Comparison of ENCODE assay signal across 24 cellular contexts in genomic region chr9:33799928-33800689, GRCh38. TPM values are rescaled to one million over a fixed set of nuclear protein-coding genes. Genes with fewer than 3 reads are reported as not detected.
"Had no signal": no experiment of that assay in that cellular context is flagged by ENCODE, and none has a peak within 500 bp of the region (broad histone marks: within the 10 kb centered on the region; RNA-seq: fewer than 3 reads in every experiment).

No MANE protein-coding gene starts in this region.

- H3K27me3 ChIP-seq: cardiac muscle cell, upper lobe of left lung had no signal

- H3K9me3 ChIP-seq: left ventricle myocardium inferior, prostate gland, upper lobe of left lung had no signal

- ATAC-seq: natural killer cell; stimulated activated naive CD8-positive, alpha-beta T cell treated with anti-CD3 and anti-CD28 coated beads, Interleukin-15, Interleukin-2, amounts not matched to agents 100 U/mL and 50 U/mL, for 24 hours; T-cell had no signal

- H3K27ac ChIP-seq: cardiac muscle cell, left ventricle myocardium inferior, prostate gland, spleen, upper lobe of left lung, WERI-Rb-1 had no signal

- H3K4me3 ChIP-seq: cardiac muscle cell, left ventricle myocardium inferior, prostate gland, spleen, upper lobe of left lung had no signal

- DNase-seq: activated CD4-positive, alpha-beta T cell treated with anti-CD3 and anti-CD28 coated beads for 1 hour; activated CD8-positive, alpha-beta memory T cell treated with anti-CD3 and anti-CD28 coated beads for 24 hours; activated CD8-positive, alpha-beta memory T cell treated with anti-CD3 and anti-CD28 coated beads, Interleukin-2, amount 50 U/mL, for 4 hours; activated naive CD4-positive, alpha-beta T cell treated with Interleukin-2 at 50 U/mL for 16 hours; activated naive CD8-positive, alpha-beta T cell treated with anti-CD3 and anti-CD28 coated beads, Interleukin-2, amount 10 ng/mL, durations not matched to agents 7 days and 5 days; activated T-cell treated with anti-CD3 and anti-CD28 coated beads, Interleukin-2, amount 50 U/mL, for 24 hours; amniotic stem cell; erythroblast; hippocampal formation; kidney glomerular epithelial cell; left ventricle myocardium inferior; natural killer cell; spleen; stimulated activated CD4-positive, alpha-beta T cell treated with anti-CD3 and anti-CD28 coated beads, Interleukin-4, amount 100 ng/mL, for 24 hours; stimulated activated naive CD8-positive, alpha-beta T cell treated with anti-CD3 and anti-CD28 coated beads, Interleukin-15, Interleukin-2, amounts not matched to agents 100 U/mL and 50 U/mL, for 24 hours; T-cell; WERI-Rb-1 had no signal

- H3K36me3 ChIP-seq: cardiac muscle cell, left ventricle myocardium inferior, prostate gland, spleen, upper lobe of left lung, WERI-Rb-1 had no signal

- H3K4me1 ChIP-seq: left ventricle myocardium inferior, prostate gland, spleen, upper lobe of left lung had no signal

RNA-seq across cellular contexts. Expression of gene PRSS3, which starts 4.7 kb away (rescaled TPM):
- total RNA-seq: activated naive CD8-positive, alpha-beta T cell treated with anti-CD3 and anti-CD28 coated beads, Interleukin-2, amount 10 ng/mL, durations not matched to agents 7 days and 5 days; cardiac muscle cell; chondrocyte; left ventricle myocardium inferior; mesothelial cell of epicardium; osteocyte; spleen; subcutaneous adipose tissue had no signal
